9 cellular contexts compared by ENCODE assay signal in genomic region chr22:31272522-31273446, GRCh38. TPM values are rescaled to one million over a fixed set of nuclear protein-coding genes. Genes with fewer than 3 reads are reported as not detected.
A peak's percentile ranks its signal among the peaks of the same experiment; 100 is the strongest.
DNase-seq lines count a peak whose midpoint lies in the region; ATAC-seq, FAIRE-seq and TF ChIP-seq lines count a peak whose summit lies in the region.
"Had no signal": no experiment of that assay in that cellular context is flagged by ENCODE, and none has a peak within 500 bp of the region (broad histone marks: within the 10 kb centered on the region; RNA-seq: fewer than 3 reads in every experiment).

No MANE protein-coding gene starts in this region.

- no peaks in the 10 kb centered on the region for H3K79me2 ChIP-seq in H1 (ENCODE audit: control insufficient read depth in 1 of 2, insufficient read depth in 2 of 2, low read length in 2 of 2)

- H3K9me3 ChIP-seq in H1 (ENCODE audit: insufficient read depth in 2 of 2, low read depth in 1 of 2, low read length in 1 of 2) (no peaks in the 10 kb centered on the region), upper lobe of right lung (no peaks in the 10 kb centered on the region)

- no peak for TF ChIP-seq POLR2A in H1 (IDR thresholded peaks at IDR 0.05; ENCODE audit: control extremely low read depth in 1 of 2, low read depth in 2 of 2, low read length in 2 of 2)

- H3K9ac ChIP-seq in H1 (replicated peaks in 1 of 4; ENCODE audit: extremely low read depth in 1 of 4, low read depth in 3 of 4, low read length in 3 of 4), result 0 out of 7 replicates have a peak overlapping the region, but pooled peaks of 1 of the 4 experiments have one; percentile 11

- H3K79me1 ChIP-seq in H1 (ENCODE audit: low read depth, low read length), result no peaks in the 10 kb centered on the region

- H3K23ac ChIP-seq in H1 (ENCODE audit: insufficient read length), result no peak overlapping the region

- H3K27me3 Mint-ChIP-seq in memory B cell, result no peaks in the 10 kb centered on the region

- H2BK15ac ChIP-seq in H1 (ENCODE audit: low read length), result no peak overlapping the region

- no peak for TF ChIP-seq EP300 in H1 (IDR thresholded peaks at IDR 0.05; ENCODE audit: borderline replicate concordance in 1 of 2, low read depth in 2 of 2, low read length in 2 of 2)

- CTCF ChIA-PET in H1 (lab: Charles Lee; ENCODE audit: partially characterized antibody), result interaction anchor here (0.7 to 8.2 kb wide), 40 partner anchors 11 to 1113 kb away, joined by 3 to 122 read pairs (median 5); partner anchors contain the start of genes LIMK2, PIK3IP1, RNF185 and SELENOM

- H4K20me1 ChIP-seq in H1 (replicated peaks in 1 of 2; ENCODE audit: control insufficient read depth in 1 of 2, insufficient read depth in 2 of 2, low read length in 2 of 2), result peaks cover 1 to 3% of the 10 kb centered on the region in 2 experiments

- no peak overlapping the region for H2BK20ac ChIP-seq in H1 (ENCODE audit: low read length)

- no peak overlapping the region for H3K14ac ChIP-seq in H1 (ENCODE audit: insufficient read length)

- no peaks in the 10 kb centered on the region for H3K9me3 Mint-ChIP-seq in memory B cell

- TF ChIP-seq CTCF in 22Rv1 (IDR thresholded peaks at IDR 0.05), result peak; percentile 77
- peak; percentile 83 for TF ChIP-seq CTCF in GM10266 (IDR thresholded peaks at IDR 0.05; ENCODE audit: control insufficient read depth, insufficient read depth, low read depth, missing control alignments)
- peak in 2 of 3 experiments; percentile 85 to 88; a peak in 3 of 4 replicates for TF ChIP-seq CTCF in H1 (IDR thresholded peaks at IDR 0.05; ENCODE audit: control extremely low read depth in 1 of 3, insufficient read depth in 1 of 3, low read depth in 1 of 3, low read length in 3 of 3)
- TF ChIP-seq CTCF in upper lobe of right lung (IDR thresholded peaks at IDR 0.05), result peak; percentile 70

- 84% methylated on average over 15 of the region's 15 CpGs; no CpG with 5 or more reads in 1 of the 2 experiments for WGBS in H1 (ENCODE audit: extremely low coverage in 1 of 2, insufficient coverage in 1 of 2, insufficient read length in 1 of 2, insufficient replicate concordance in 2 of 2, low coverage in 1 of 2, low lambda C conversion rate in 2 of 2, missing lambda C conversion rate in 1 of 2), 2 experiments

- H2BK5ac ChIP-seq in H1 (ENCODE audit: low read depth, low read length), result no peak overlapping the region; the same call in 1 of the 2 replicates

- H2BK120ac ChIP-seq in H1 (replicated peaks; ENCODE audit: low read depth, low read length), result no peak overlapping the region

- peaks cover 9 to 63% (median 24%) of the 10 kb centered on the region in 4 experiments for H3K36me3 ChIP-seq in H1 (ENCODE audit: control insufficient read depth in 2 of 4, insufficient read depth in 4 of 4, low read length in 3 of 4)
- peaks cover 71% of the 10 kb centered on the region for H3K36me3 ChIP-seq in upper lobe of right lung

- peak overlapping the region; percentile 6; the same call in 1 of the 2 replicates for H2AK5ac ChIP-seq in H1 (ENCODE audit: low read depth, low read length)

- no peak overlapping the region for H3K4me2 ChIP-seq in H1 (ENCODE audit: insufficient read depth in 1 of 2, low read depth in 2 of 2, low read length in 2 of 2)

- no peak overlapping the region for H3K27ac Mint-ChIP-seq in memory B cell

- H2BK12ac ChIP-seq in H1 (ENCODE audit: low read depth, low read length), result no peak overlapping the region

- H4K8ac ChIP-seq in H1 (ENCODE audit: extremely low read depth, insufficient read depth, low read length), result no peak overlapping the region

- intact Hi-C loops in upper lobe of right lung (cut with DNase I), result no loop called here

- H3K27me3 ChIP-seq in H1 (replicated peaks in 1 of 4; ENCODE audit: control insufficient read depth in 3 of 4, extremely low read depth in 1 of 4, insufficient read depth in 3 of 4, low read length in 3 of 4), result no peaks in the 10 kb centered on the region
- no peaks in the 10 kb centered on the region for H3K27me3 ChIP-seq in upper lobe of right lung

- POLR2A ChIA-PET in H1 (lab: Charles Lee; ENCODE audit: partially characterized antibody), result interaction anchor here (0.6 to 6.0 kb wide), 10 partner anchors 9 to 74 kb away, joined by 3 to 30 read pairs (median 3); partner anchors contain the start of genes LIMK2, PATZ1 and PIK3IP1

- H3K18ac ChIP-seq in H1 (ENCODE audit: extremely low read depth, low read length), result no peak overlapping the region

- H4K91ac ChIP-seq in H1 (replicated peaks; ENCODE audit: insufficient read length, low read length), result peak overlapping the region; percentile 26

- peak; percentile 81 to 90 for TF ChIP-seq RAD21 in H1 (IDR thresholded peaks at IDR 0.05 in 1 of 2, conservative IDR thresholded peaks at IDR 0.05 in 1 of 2; ENCODE audit: low read depth in 2 of 2, low read length in 2 of 2)

- H4K5ac ChIP-seq in H1 (ENCODE audit: insufficient read length, low read depth, low read length), result no peak overlapping the region

- peak; percentile 79 for DNase-seq in GM10266 (ENCODE audit: extremely low spot score)
- DNase-seq in NCI-H2029 (lab: John Stamatoyannopoulos, UW), result peak; percentile 38
- peak; percentile 52 to 67 for DNase-seq in activated CD4-positive, alpha-beta T cell treated with anti-CD3 and anti-CD28 coated beads for 4 hours
- peak in 1 of 2 experiments; percentile 77 for DNase-seq in H1 (ENCODE audit: low read depth in 1 of 2, low spot score in 2 of 2)
- DNase-seq in memory B cell (ENCODE audit: low spot score in 2 of 2), result peak; percentile 41 to 45
- DNase-seq in upper lobe of right lung, result no peak

- no peak overlapping the region for H3K4ac ChIP-seq in H1 (replicated peaks; ENCODE audit: insufficient read length, low read depth, low read length)

- H3K4me3 ChIP-seq in H1 (ENCODE audit: extremely low read depth in 1 of 4, insufficient read depth in 2 of 4, low read depth in 3 of 4, low read length in 4 of 4) (no peak overlapping the region), upper lobe of right lung (no peak overlapping the region)

- H3K56ac ChIP-seq in H1 (replicated peaks; ENCODE audit: insufficient read length, low read depth, low read length), result no peak overlapping the region

- H3K27ac ChIP-seq in 22Rv1 (peak overlapping the region; percentile 32), H1 (ENCODE audit: low read depth, low read length) (no peak overlapping the region), upper lobe of right lung (peak overlapping the region; percentile 30)

- H3K4me1 ChIP-seq in H1 (replicated peaks in 1 of 4; ENCODE audit: control insufficient read depth in 3 of 4, insufficient read depth in 4 of 4, low read length in 3 of 4) (peaks cover 0 to 13% (median 5%) of the 10 kb centered on the region in 4 experiments; a peak in 4 of 7 replicates), upper lobe of right lung (peaks cover 7% of the 10 kb centered on the region)

- FAIRE-seq in H1 (lab: Jason Lieb, UNC), result peak; percentile 100
- FAIRE-seq: islet of Langerhans had no signal

- peaks cover 9% of the 10 kb centered on the region for H3K36me3 Mint-ChIP-seq in memory B cell

- ATAC-seq in memory B cell (ENCODE audit: low read depth) (peak; percentile 81), upper lobe of right lung (peak; percentile 82), GM19463 (IDR thresholded peaks at IDR 0.05; ENCODE audit: unreplicated experiment) (no peak)

- no peaks in the 10 kb centered on the region for H3K4me1 Mint-ChIP-seq in memory B cell

- H3K4me3 Mint-ChIP-seq in memory B cell, result no peak overlapping the region

- no peak overlapping the region for H2AFZ ChIP-seq in H1 (ENCODE audit: low read length)

- no peaks in the 10 kb centered on the region for H3K23me2 ChIP-seq in H1 (ENCODE audit: low read depth, low read length)

TF ChIP-seq in H1, 55 proteins besides CTCF, POLR2A, EP300 and RAD21:
- TF ChIP-seq NANOG (IDR thresholded peaks at IDR 0.05; ENCODE audit: insufficient read depth, low read depth, low read length, poor library complexity, severe bottlenecking) (no peak), YY1 (IDR thresholded peaks at IDR 0.05; ENCODE audit: low read depth, low read length) (0 out of 2 replicates have a peak, but pooled peaks have one; percentile 23), CEBPB (IDR thresholded peaks at IDR 0.05; ENCODE audit: low read depth, low read length) (peak; percentile 71; the same call in 1 of the 2 replicates)

RNA-seq across cellular contexts. Expression of gene PIK3IP1, which starts 19.5 kb away (rescaled TPM):
- total RNA-seq in H1 (2021; fragmentation: NEBNext Ultra II Directional; extraction: Animal tissue kit (Norgen Biotek cat#: 25700)), result 1.3 and 1.5 TPM in 2 replicates
- 0.66 and 1.00 TPM in 2 replicates for polyA plus RNA-seq in H1 (2011; rRNA removed)
- 1.7 TPM for polyA plus RNA-seq in H1 (2011; cell fraction: cytosol; rRNA removed)
- 1.8 TPM for polyA plus RNA-seq in H1 (2011; cell fraction: nucleus; rRNA removed)
- 0.94 to 1.4 TPM (median 1.2 TPM) in 4 replicates for polyA plus RNA-seq in H1 (2012, experiment 1 of 2)
- 0.79 TPM for polyA plus RNA-seq in H1 (2012, experiment 2 of 2)
- 0.95 TPM for polyA plus RNA-seq in H1 (2013, experiment 1 of 2)
- 1.3 TPM for polyA plus RNA-seq in H1 (2013, experiment 2 of 2)
- 0.46 and 0.76 TPM in 2 replicates for polyA minus RNA-seq in H1 (2011; rRNA and poly(A)+ RNA removed)
- polyA minus RNA-seq in H1 (2011; cell fraction: cytosol; rRNA and poly(A)+ RNA removed), result 2.1 TPM
- 3.9 TPM for polyA minus RNA-seq in H1 (2011; cell fraction: nucleus; rRNA and poly(A)+ RNA removed)
- total RNA-seq in upper lobe of right lung, result 56.4 TPM

Comparison
In these comparisons a context has a peak if more than half of its experiments do, and no peak if none do; other contexts are left out.
1. RNA of gene PIK3IP1, which starts 19.5 kb away (total RNA-seq): 56.4 TPM in upper lobe of right lung (single experiment); 1.3 to 1.5 TPM in H1; every median in the first group is over 10 times any median in the second.
2. Peak in every context shown above with its lines, with median percentiles within 50 percentile points of each other: CTCF ChIP-seq.